In the genomic region with DNA sequence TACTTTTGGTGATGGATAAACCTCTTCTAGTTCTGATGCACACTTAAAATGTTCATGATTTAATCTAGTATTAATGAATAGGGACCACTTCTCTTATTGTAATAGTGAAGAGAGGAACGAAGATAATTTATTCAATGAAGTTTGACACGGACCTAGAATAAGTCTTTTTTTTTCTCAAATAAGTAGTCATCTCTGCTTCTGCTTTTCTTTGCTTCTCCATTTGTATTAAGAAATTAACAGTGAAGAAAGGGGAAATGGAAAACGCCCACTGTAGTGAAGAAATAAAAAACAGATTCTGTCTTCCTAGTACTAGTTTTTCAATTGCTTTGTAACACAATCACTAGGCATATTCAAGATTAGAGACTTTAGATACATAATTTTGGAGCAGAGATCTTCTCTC, we compare ENCODE assay signal across 10 cellular contexts.
DNase-seq lines count a peak whose midpoint lies in the region; ATAC-seq and TF ChIP-seq lines count a peak whose summit lies in the region.
"Had no signal": no experiment of that assay in that cellular context is flagged by ENCODE, and none has a peak within 500 bp of the region (broad histone marks: within the 10 kb centered on the region; RNA-seq: fewer than 3 reads in every experiment).

No MANE protein-coding gene starts in this region.

- H3K27ac Mint-ChIP-seq in activated B cell treated with CpG ODN at 0.5 μM for 24 hours (peak overlapping the region; percentile 62), glutamatergic neuron (ENCODE audit: unreplicated experiment) (no peak overlapping the region)

- intact Hi-C loops in activated B cell treated with CpG ODN at 0.5 μM for 24 hours (cut with micrococcal nuclease) (loop anchor here (1.0 kb wide), 2 partner anchors 8 to 71 kb away; no protein-coding TSS in a partner anchor), mucosa of descending colon (cut with DNase I, micrococcal nuclease) (no loop called here)

- H3K9me3 Mint-ChIP-seq in activated B cell treated with CpG ODN at 0.5 μM for 24 hours (peaks cover 4% of the 10 kb centered on the region), glutamatergic neuron (ENCODE audit: unreplicated experiment) (no peaks in the 10 kb centered on the region)

- peak overlapping the region; percentile 97 for H3K27ac ChIP-seq in ACC112 (ENCODE audit: low read depth, low read length)

- TF ChIP-seq CTCF in activated B cell treated with CpG ODN at 0.5 μM for 24 hours (IDR thresholded peaks at IDR 0.05) (no peak), mucosa of descending colon (IDR thresholded peaks at IDR 0.05) (no peak), glutamatergic neuron (IDR thresholded peaks at IDR 0.05; ENCODE audit: partially characterized antibody, unreplicated experiment) (no peak)

- peaks cover 62% of the 10 kb centered on the region for H3K4me1 ChIP-seq in ACC112 (ENCODE audit: control insufficient read depth, insufficient read depth, low read length, unreplicated experiment)
- no peaks in the 10 kb centered on the region for H3K4me1 ChIP-seq in mucosa of descending colon (ENCODE audit: low read depth)

- CTCF ChIA-PET in activated B cell treated with CpG ODN at 0.5 μM for 24 hours (lab: Charles Lee) = no interaction called here

- ATAC-seq in activated B cell treated with CpG ODN at 0.5 μM for 24 hours (ENCODE audit: low read depth) (peak; percentile 72), mucosa of descending colon (peak; percentile 21), HG02885 (IDR thresholded peaks at IDR 0.05; ENCODE audit: poor library complexity, unreplicated experiment) (no peak)

- H3K4me1 Mint-ChIP-seq in activated B cell treated with CpG ODN at 0.5 μM for 24 hours (peaks cover 77% of the 10 kb centered on the region), glutamatergic neuron (ENCODE audit: low read depth, unreplicated experiment) (no peaks in the 10 kb centered on the region)

- H3K79me2 ChIP-seq in ACC112 (ENCODE audit: control insufficient read depth, insufficient read depth, low read length, unreplicated experiment) = peaks cover 4% of the 10 kb centered on the region

- H3K4me3 Mint-ChIP-seq in activated B cell treated with CpG ODN at 0.5 μM for 24 hours = peak overlapping the region; percentile 36
- no peak overlapping the region for H3K4me3 Mint-ChIP-seq in glutamatergic neuron (ENCODE audit: unreplicated experiment)
- H3K4me3 Mint-ChIP-seq: activated T-cell treated with anti-CD3 and anti-CD28 coated beads, Interleukin-2, amount 50 U/mL, for 24 hours had no signal

- no peak overlapping the region for H3K4me3 ChIP-seq in ACC112 (ENCODE audit: low read depth, low read length)
- no peak overlapping the region for H3K4me3 ChIP-seq in mucosa of descending colon

- no peaks in the 10 kb centered on the region for H3K27me3 Mint-ChIP-seq in activated B cell treated with CpG ODN at 0.5 μM for 24 hours
- peaks cover 2% of the 10 kb centered on the region for H3K27me3 Mint-ChIP-seq in glutamatergic neuron (ENCODE audit: unreplicated experiment)
- H3K27me3 Mint-ChIP-seq: activated T-cell treated with anti-CD3 and anti-CD28 coated beads, Interleukin-2, amount 50 U/mL, for 24 hours had no signal

- H3K9me3 ChIP-seq in mucosa of descending colon = no peaks in the 10 kb centered on the region

- POLR2A ChIA-PET in activated B cell treated with CpG ODN at 0.5 μM for 24 hours (lab: Charles Lee) = no interaction called here

- DNase-seq in Kasumi-1 (lab: John Stamatoyannopoulos, UW) (peak; percentile 76 to 88), activated B cell treated with CpG ODN at 0.5 μM for 24 hours (no peak), mucosa of descending colon (no peak), GM03348 (ENCODE audit: low spot score) (no peak), glutamatergic neuron (no peak)
- no peak for DNase-seq in activated CD4-positive, CD25-positive, alpha-beta regulatory T cell treated with anti-CD3 and anti-CD28 coated beads, Interleukin-2, amount 50 U/mL, for 72 hours
- DNase-seq: activated T-cell treated with anti-CD3 and anti-CD28 coated beads, Interleukin-2, amount 50 U/mL, for 24 hours; small intestine had no signal

- no peak overlapping the region for H2AFZ ChIP-seq in ACC112 (ENCODE audit: low read length, unreplicated experiment)

- H3K36me3 Mint-ChIP-seq in activated B cell treated with CpG ODN at 0.5 μM for 24 hours (ENCODE audit: low read depth) = peaks cover 96% of the 10 kb centered on the region
- peaks cover 5% of the 10 kb centered on the region for H3K36me3 Mint-ChIP-seq in glutamatergic neuron (ENCODE audit: unreplicated experiment)

- no peaks in the 10 kb centered on the region for H3K27me3 ChIP-seq in ACC112 (ENCODE audit: insufficient read depth, low read length)

- H3K36me3 ChIP-seq in ACC112 (ENCODE audit: insufficient read depth, low read length) = peaks cover 53% of the 10 kb centered on the region
- H3K36me3 ChIP-seq in mucosa of descending colon (ENCODE audit: low read depth) = no peaks in the 10 kb centered on the region

Comparison
In these comparisons a context has a peak if more than half of its experiments do, and no peak if none do; other contexts are left out.
1. DNase-seq: peak in Kasumi-1 (2 of 2); none in activated B cell treated with CpG ODN at 0.5 μM for 24 hours (single experiment), mucosa of descending colon (0 of 3), activated CD4-positive, CD25-positive, alpha-beta regulatory T cell treated with anti-CD3 and anti-CD28 coated beads, Interleukin-2, amount 50 U/mL, for 72 hours (single experiment), GM03348 (single experiment) and glutamatergic neuron (single experiment).